1 cellular context compared by ENCODE assay signal in the genomic region with DNA sequence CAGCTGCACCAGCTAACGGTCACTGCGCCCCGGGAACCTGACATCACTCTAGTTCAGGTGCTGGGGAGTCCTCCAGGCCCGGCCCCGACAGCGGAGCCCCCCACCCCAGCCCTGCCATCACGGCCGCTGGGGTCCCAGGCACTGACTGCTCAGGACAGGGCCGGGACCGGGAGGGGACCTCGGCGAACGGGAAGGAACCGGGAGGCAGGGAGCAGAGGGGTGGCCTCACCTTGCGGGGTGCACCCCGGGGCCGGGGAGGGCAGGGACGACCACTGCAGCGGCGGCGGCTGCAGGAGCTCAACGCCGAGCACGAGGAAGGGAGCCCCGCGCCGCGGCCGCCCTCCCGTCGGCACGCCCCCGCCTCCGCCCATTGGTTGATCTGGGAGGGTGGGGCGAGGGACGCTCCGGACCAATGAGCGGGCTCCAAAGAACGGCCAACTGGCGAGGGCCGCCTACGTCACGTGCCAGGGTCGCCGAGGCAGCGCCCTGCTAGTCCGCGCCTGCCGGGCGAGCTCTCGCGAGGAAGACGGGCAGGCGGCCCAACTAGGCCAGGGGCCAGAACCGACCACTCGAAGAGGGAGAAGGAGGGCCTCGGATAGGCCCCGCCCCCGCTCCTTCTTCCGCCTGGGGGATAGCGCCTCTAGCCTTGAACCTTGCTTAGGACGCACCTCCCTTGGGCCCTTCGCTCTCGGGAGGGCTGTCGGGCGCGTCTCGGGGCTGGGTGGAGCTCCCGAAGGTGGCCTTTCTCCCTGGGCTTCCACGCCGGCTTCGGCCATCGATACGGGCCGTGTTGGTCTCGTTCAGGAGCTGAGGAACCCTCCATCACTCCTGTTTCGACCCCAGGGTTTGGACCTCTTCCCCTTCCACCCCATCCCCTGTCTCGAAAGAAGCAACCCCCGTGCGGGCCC.
TF ChIP-seq lines count a peak whose summit lies in the region.

TSS of gene ADISSP (minus strand) at position 320 of the 908 bp plus-strand sequence. CDS start 7,653 bp downstream, outside the sequence.

TF ChIP-seq in SK-N-SH, 30 proteins besides CTCF, POLR2A, EP300 and RAD21 (continued from another document):
- TF ChIP-seq FOXJ3 (CRISPR knock-in tag; IDR thresholded peaks at IDR 0.05) (no peak), ELF1 (IDR thresholded peaks at IDR 0.05) (peak; percentile 72)
- TF ChIP-seq, protein P1, sequence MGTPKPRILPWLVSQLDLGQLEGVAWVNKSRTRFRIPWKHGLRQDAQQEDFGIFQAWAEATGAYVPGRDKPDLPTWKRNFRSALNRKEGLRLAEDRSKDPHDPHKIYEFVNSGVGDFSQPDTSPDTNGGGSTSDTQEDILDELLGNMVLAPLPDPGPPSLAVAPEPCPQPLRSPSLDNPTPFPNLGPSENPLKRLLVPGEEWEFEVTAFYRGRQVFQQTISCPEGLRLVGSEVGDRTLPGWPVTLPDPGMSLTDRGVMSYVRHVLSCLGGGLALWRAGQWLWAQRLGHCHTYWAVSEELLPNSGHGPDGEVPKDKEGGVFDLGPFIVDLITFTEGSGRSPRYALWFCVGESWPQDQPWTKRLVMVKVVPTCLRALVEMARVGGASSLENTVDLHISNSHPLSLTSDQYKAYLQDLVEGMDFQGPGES (IDR thresholded peaks at IDR 0.05; ENCODE audit: low read depth, low read length), result no peak
